ENCODE assay signal across 4 cellular contexts in the genomic region with DNA sequence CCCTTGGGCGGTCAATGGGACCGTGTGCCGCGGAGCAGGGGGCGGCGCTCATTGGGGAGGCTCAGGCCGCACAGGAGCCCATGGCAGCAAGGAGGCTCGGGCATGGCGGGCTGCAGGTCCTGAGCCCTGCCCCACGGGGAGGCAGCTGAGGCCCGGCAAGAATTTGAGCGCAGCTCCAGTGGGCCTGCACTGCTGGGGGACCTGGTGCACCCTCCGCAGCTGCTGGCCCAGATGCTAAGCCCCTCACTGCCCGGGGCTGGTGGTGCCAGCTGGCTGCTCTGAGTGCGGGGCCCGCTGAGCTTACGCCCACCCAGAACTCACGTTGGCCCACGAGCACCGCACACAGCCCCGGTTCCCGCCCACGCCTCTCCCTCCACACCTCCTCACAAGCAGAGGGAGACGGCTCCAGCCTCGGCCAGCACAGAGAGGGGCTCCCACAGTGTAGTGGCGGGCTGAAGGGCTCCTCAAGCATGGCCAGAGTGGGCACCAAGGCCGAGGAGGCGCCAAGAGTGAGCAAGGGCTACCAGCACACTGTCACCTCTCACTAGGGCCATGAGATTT.
"Had no signal": no experiment of that assay in that cellular context is flagged by ENCODE, and none has a peak within 500 bp of the region (broad histone marks: within the 10 kb centered on the region; RNA-seq: fewer than 3 reads in every experiment).

No MANE protein-coding gene starts in this region.

- ATAC-seq: GM23338 had no signal

- H3K27ac Mint-ChIP-seq: GM23338, H9 had no signal

- DNase-seq: H9, HCEC 1CT, IMR-90 had no signal

- H3K4me3 Mint-ChIP-seq: GM23338, H9 had no signal

- H3K4me1 Mint-ChIP-seq: GM23338 had no signal
